Comparison of ENCODE assay signal across 22 cellular contexts in genomic region chr5:17989567-17989966, GRCh38.
DNase-seq lines count a peak whose midpoint lies in the region; ATAC-seq and TF ChIP-seq lines count a peak whose summit lies in the region.
"Had no signal": no experiment of that assay in that cellular context is flagged by ENCODE, and none has a peak within 500 bp of the region (broad histone marks: within the 10 kb centered on the region; RNA-seq: fewer than 3 reads in every experiment).

No MANE protein-coding gene starts in this region.

- intact Hi-C loops in activated CD4-positive, alpha-beta T cell treated with anti-CD3 and anti-CD28 coated beads for 36 hours (cut with DNase I, micrococcal nuclease) = no loop called here

- H4K20me1 ChIP-seq in neural cell (ENCODE audit: insufficient read depth) = no peaks in the 10 kb centered on the region
- H4K20me1 ChIP-seq: BLaER1 had no signal

- peak overlapping the region; percentile 52 for H3K4me2 ChIP-seq in neural cell (ENCODE audit: low read length)
- H3K4me2 ChIP-seq: BLaER1 had no signal

- CTCF ChIA-PET in activated CD4-positive, alpha-beta T cell treated with anti-CD3 and anti-CD28 coated beads for 36 hours (lab: Charles Lee) = interaction anchor here (0.8 kb wide), 1 partner anchor 8 kb away, joined by 3 read pairs; no protein-coding TSS in a partner anchor

- TF ChIP-seq CTCF in brain (conservative IDR thresholded peaks at IDR 0.05) (no peak), neural cell (IDR thresholded peaks at IDR 0.05; ENCODE audit: poor library complexity, severe bottlenecking) (no peak), osteocyte (IDR thresholded peaks at IDR 0.05) (no peak)

- POLR2A ChIA-PET in activated CD4-positive, alpha-beta T cell treated with anti-CD3 and anti-CD28 coated beads for 36 hours (lab: Charles Lee) = no interaction called here

- H3K27me3 Mint-ChIP-seq in brain = no peaks in the 10 kb centered on the region
- H3K27me3 Mint-ChIP-seq in osteocyte (ENCODE audit: unreplicated experiment) = no peaks in the 10 kb centered on the region
- H3K27me3 Mint-ChIP-seq in activated CD4-positive, alpha-beta T cell treated with anti-CD3 and anti-CD28 coated beads for 36 hours = no peaks in the 10 kb centered on the region
- H3K27me3 Mint-ChIP-seq: CD4-positive, alpha-beta T cell had no signal

- H3K4me3 Mint-ChIP-seq in brain (peak overlapping the region in 2 of 5 experiments; percentile 37 to 56), osteocyte (ENCODE audit: unreplicated experiment) (no peak overlapping the region)
- no peak overlapping the region for H3K4me3 Mint-ChIP-seq in activated CD4-positive, alpha-beta T cell treated with anti-CD3 and anti-CD28 coated beads for 36 hours
- H3K4me3 Mint-ChIP-seq: CD4-positive, alpha-beta T cell; HFFc6 had no signal

- H3K27ac ChIP-seq in neural cell (ENCODE audit: low read length) = peak overlapping the region; percentile 92
- H3K27ac ChIP-seq: BLaER1, HL-60 had no signal

- H3K27me3 ChIP-seq in neural cell (ENCODE audit: insufficient read depth, low read depth, low read length) = no peaks in the 10 kb centered on the region
- H3K27me3 ChIP-seq: BLaER1 had no signal

- ATAC-seq in activated CD4-positive, alpha-beta T cell treated with anti-CD3 and anti-CD28 coated beads for 36 hours = no peak
- ATAC-seq: GM12878, Panc1, SK-N-SH treated with all-trans-retinoic acid at 6 μM for 48 hours had no signal

- no peaks in the 10 kb centered on the region for H3K36me3 Mint-ChIP-seq in brain
- H3K36me3 Mint-ChIP-seq in osteocyte (ENCODE audit: unreplicated experiment) = no peaks in the 10 kb centered on the region
- no peaks in the 10 kb centered on the region for H3K36me3 Mint-ChIP-seq in activated CD4-positive, alpha-beta T cell treated with anti-CD3 and anti-CD28 coated beads for 36 hours (ENCODE audit: low read depth)

- no peak for TF ChIP-seq RAD21 in neural cell (conservative IDR thresholded peaks at IDR 0.05)

- H3K9me2 ChIP-seq in neural cell (ENCODE audit: insufficient read depth, low read length) = no peaks in the 10 kb centered on the region

- H3K4me3 ChIP-seq in neural cell (ENCODE audit: low read length) = peak overlapping the region; percentile 54
- H3K4me3 ChIP-seq: BLaER1, GM12878 had no signal

- H3K4me1 Mint-ChIP-seq in brain (peaks cover 54% of the 10 kb centered on the region), osteocyte (ENCODE audit: unreplicated experiment) (no peaks in the 10 kb centered on the region)
- H3K4me1 Mint-ChIP-seq in activated CD4-positive, alpha-beta T cell treated with anti-CD3 and anti-CD28 coated beads for 36 hours = no peaks in the 10 kb centered on the region

- H2AFZ ChIP-seq in neural cell (ENCODE audit: low read depth, low read length) = peak overlapping the region; percentile 1

- H3K9me3 ChIP-seq in neural cell (ENCODE audit: low read length) = no peaks in the 10 kb centered on the region
- H3K9me3 ChIP-seq: BLaER1 had no signal

- no peaks in the 10 kb centered on the region for H3F3A ChIP-seq in neural cell (ENCODE audit: insufficient read depth, low read length, poor library complexity, severe bottlenecking)

- H3K27ac Mint-ChIP-seq in brain (peak overlapping the region in 4 of 5 experiments; percentile 33 to 98 (median 93)), osteocyte (ENCODE audit: unreplicated experiment) (no peak overlapping the region)
- H3K27ac Mint-ChIP-seq in activated CD4-positive, alpha-beta T cell treated with anti-CD3 and anti-CD28 coated beads for 36 hours = no peak overlapping the region
- H3K27ac Mint-ChIP-seq: CD4-positive, alpha-beta T cell; HFFc6 had no signal

- DNase-seq in NCI-H1092 (lab: John Stamatoyannopoulos, UW) (peak; percentile 34), NCI-H748 (lab: John Stamatoyannopoulos, UW; ENCODE audit: unreplicated experiment) (peak; percentile 100), NOMO-1 treated with dmso at 0.1 percent for 144 hours (lab: John Stamatoyannopoulos, UW; ENCODE audit: unreplicated experiment) (no peak), osteocyte (ENCODE audit: extremely low spot score, unreplicated experiment) (no peak)
- no peak for DNase-seq in activated CD4-positive, alpha-beta T cell treated with anti-CD3 and anti-CD28 coated beads for 36 hours
- DNase-seq: ACHN; CD4-positive, alpha-beta T cell; DMS79 treated with DMSO at 0.1 percent for 48 hours; H7; HFFc6; KBM-7; MM.1S; NCI-H1105; NCI-H187; NCI-H2227 treated with DMSO at 0.1 percent for 48 hours had no signal

- H3K9me3 Mint-ChIP-seq in brain = no peaks in the 10 kb centered on the region
- H3K9me3 Mint-ChIP-seq in osteocyte (ENCODE audit: unreplicated experiment) = no peaks in the 10 kb centered on the region
- no peaks in the 10 kb centered on the region for H3K9me3 Mint-ChIP-seq in activated CD4-positive, alpha-beta T cell treated with anti-CD3 and anti-CD28 coated beads for 36 hours (ENCODE audit: low read depth)

- no peak for TF ChIP-seq EP300 in neural cell (conservative IDR thresholded peaks at IDR 0.05; ENCODE audit: poor library complexity, severe bottlenecking)

- H3K9ac ChIP-seq in neural cell (ENCODE audit: low read length) = peak overlapping the region; percentile 59
- H3K9ac ChIP-seq: BLaER1 had no signal

- H3K36me3 ChIP-seq in neural cell (ENCODE audit: insufficient read depth, low read length) = no peaks in the 10 kb centered on the region
- H3K36me3 ChIP-seq: BLaER1 had no signal

- no peaks in the 10 kb centered on the region for H3K79me2 ChIP-seq in neural cell (replicated peaks; ENCODE audit: insufficient read depth, low read length)

TF ChIP-seq in neural cell, 6 proteins besides CTCF, POLR2A, EP300 and RAD21:
- TF ChIP-seq TAF1 (IDR thresholded peaks at IDR 0.05; ENCODE audit: low read depth) = no peak
- no peak for TF ChIP-seq EZH2 (IDR thresholded peaks at IDR 0.05; ENCODE audit: borderline replicate concordance, insufficient read depth, low read length, poor library complexity, severe bottlenecking)
- no peak for TF ChIP-seq MXI1 (conservative IDR thresholded peaks at IDR 0.05; ENCODE audit: poor library complexity, severe bottlenecking)
- TF ChIP-seq REST (IDR thresholded peaks at IDR 0.05; ENCODE audit: borderline replicate concordance) = no peak
- TF ChIP-seq POLR2AphosphoS5 (IDR thresholded peaks at IDR 0.05) = no peak
- no peak for TF ChIP-seq SMC3 (conservative IDR thresholded peaks at IDR 0.05; ENCODE audit: poor library complexity)

Comparison
In these comparisons a context has a peak if more than half of its experiments do, and no peak if none do; other contexts are left out.
1. DNase-seq: peak in NCI-H1092 (single experiment) and NCI-H748 (single experiment); none in NOMO-1 treated with dmso at 0.1 percent for 144 hours (single experiment), osteocyte (single experiment) and activated CD4-positive, alpha-beta T cell treated with anti-CD3 and anti-CD28 coated beads for 36 hours (single experiment).
2. H3K27ac Mint-ChIP-seq: peak in brain (4 of 5); none in osteocyte (single experiment) and activated CD4-positive, alpha-beta T cell treated with anti-CD3 and anti-CD28 coated beads for 36 hours (single experiment).